Comparison of ENCODE assay signal across 8 cellular contexts in genomic region chr7:2719007-2719406, GRCh38.
DNase-seq lines count a peak whose midpoint lies in the region; ATAC-seq and TF ChIP-seq lines count a peak whose summit lies in the region.

No MANE protein-coding gene starts in this region.

- no peak overlapping the region for H3K4me3 ChIP-seq in epithelial cell of esophagus (ENCODE audit: low read length)

- ATAC-seq in HG03442 (IDR thresholded peaks at IDR 0.05; ENCODE audit: unreplicated experiment), result no peak
- ATAC-seq in HG02588 (IDR thresholded peaks at IDR 0.05; ENCODE audit: unreplicated experiment), result no peak

- TF ChIP-seq CTCF in epithelial cell of esophagus (IDR thresholded peaks at IDR 0.05; ENCODE audit: insufficient read depth, low read depth, low read length, missing control alignments), result peak; percentile 39

- peak; percentile 75 for DNase-seq in DMS153 treated with DMSO at 0.1 percent for 48 hours (lab: John Stamatoyannopoulos, UW; ENCODE audit: unreplicated experiment)
- peak; percentile 76 for DNase-seq in NAMALWA (ENCODE audit: low spot score)
- peak; percentile 85 for DNase-seq in activated CD8-positive, alpha-beta memory T cell treated with anti-CD3 and anti-CD28 coated beads for 24 hours
- no peak for DNase-seq in epithelial cell of esophagus (ENCODE audit: low read depth)
- DNase-seq in stimulated activated CD4-positive, alpha-beta T cell treated with anti-CD3 and anti-CD28 coated beads, Interleukin-1b, Interleukin-23, amount 100 ng/mL, for 24 hours (ENCODE audit: low read depth in 4 of 4, low spot score in 1 of 4), result peak in 3 of 4 experiments; percentile 35 to 57 (median 46)
- no peak for DNase-seq in NCI-H2171 treated with DMSO at 0.1 percent for 48 hours (lab: John Stamatoyannopoulos, UW)

Comparison
In these comparisons a context has a peak if more than half of its experiments do, and no peak if none do; other contexts are left out.
1. DNase-seq: peak in DMS153 treated with DMSO at 0.1 percent for 48 hours (single experiment), NAMALWA (single experiment), activated CD8-positive, alpha-beta memory T cell treated with anti-CD3 and anti-CD28 coated beads for 24 hours (single experiment) and stimulated activated CD4-positive, alpha-beta T cell treated with anti-CD3 and anti-CD28 coated beads, Interleukin-1b, Interleukin-23, amount 100 ng/mL, for 24 hours (3 of 4); none in epithelial cell of esophagus (single experiment) and NCI-H2171 treated with DMSO at 0.1 percent for 48 hours (single experiment).